Comparison of ENCODE assay signal across 22 cellular contexts in the genomic region with DNA sequence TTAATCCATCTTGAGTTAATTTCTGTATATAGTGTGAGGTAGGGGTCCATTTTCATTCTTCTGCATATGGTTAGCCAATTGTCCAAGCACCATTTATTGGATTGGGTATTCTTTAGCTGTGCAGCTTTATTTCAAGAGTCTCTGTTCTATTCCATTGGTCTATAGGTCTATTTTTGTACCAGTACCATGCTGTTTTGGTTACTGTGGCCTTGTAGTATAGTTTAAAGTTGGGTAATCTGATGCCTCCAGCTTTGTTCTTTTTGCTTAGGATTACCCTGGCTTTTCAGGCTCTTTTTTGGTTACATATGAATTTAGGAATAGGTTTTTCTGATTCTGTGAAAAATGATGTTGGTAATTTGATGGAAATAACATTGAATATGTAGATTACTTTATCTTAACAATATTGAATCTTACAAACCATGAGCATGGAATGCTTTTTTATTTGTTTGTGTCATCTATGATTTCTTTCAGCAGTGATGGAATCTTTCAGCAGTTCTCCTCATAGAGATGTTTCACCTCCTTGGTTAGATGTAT.
"Had no signal": no experiment of that assay in that cellular context is flagged by ENCODE, and none has a peak within 500 bp of the region (broad histone marks: within the 10 kb centered on the region; RNA-seq: fewer than 3 reads in every experiment).

No MANE protein-coding gene starts in this region.

- ATAC-seq: Panc1, PC-3, T-helper 17 cell had no signal

- H3K9me3 ChIP-seq: SK-N-SH had no signal

- H3K27ac Mint-ChIP-seq: T-helper 17 cell had no signal

- H3K4me3 Mint-ChIP-seq: T-helper 17 cell had no signal

- DNase-seq: Karpas-422, KG1, MM.1S, NCI-H1092 treated with DMSO at 0.1 percent for 48 hours, NCI-H1436, NCI-H187, NCI-H2029, NCI-H2081 treated with DMSO at 0.1 percent for 48 hours, NCI-H2171, NCI-H226, NCI-H446, NCI-H510A, NCI-H524 treated with DMSO at 0.1 percent for 48 hours, NCI-H69, NCI-H774, PC-3, SHP77, SK-N-SH, SW 1271, T-helper 1 cell, T-helper 17 cell had no signal
